In genomic region chr14:64910847-64911495, GRCh38 we compare ENCODE assay signal across 9 cellular contexts. TPM values are rescaled to one million over a fixed set of nuclear protein-coding genes. Genes with fewer than 3 reads are reported as not detected.
DNase-seq lines count a peak whose midpoint lies in the region; ATAC-seq and TF ChIP-seq lines count a peak whose summit lies in the region.
"Had no signal": no experiment of that assay in that cellular context is flagged by ENCODE, and none has a peak within 500 bp of the region (broad histone marks: within the 10 kb centered on the region; RNA-seq: fewer than 3 reads in every experiment).

No MANE protein-coding gene starts in this region.

- no peaks in the 10 kb centered on the region; a peak in 1 of 7 replicates for H3K36me3 Mint-ChIP-seq in H9 (ENCODE audit: insufficient read depth in 1 of 3, low read depth in 3 of 3)
- H3K36me3 Mint-ChIP-seq in activated CD4-positive, alpha-beta T cell treated with anti-CD3 and anti-CD28 coated beads for 36 hours (ENCODE audit: low read depth) = peaks cover 10% of the 10 kb centered on the region

- H2BK12ac ChIP-seq in H9 (ENCODE audit: insufficient read length, low read depth, low read length) = no peak overlapping the region

- TF ChIP-seq EP300 in gastroesophageal sphincter (IDR thresholded peaks at IDR 0.05) = no peak

- no peak overlapping the region for H3K4ac ChIP-seq in H9 (ENCODE audit: low read depth, low read length)

- no peak overlapping the region for H3K23ac ChIP-seq in H9 (ENCODE audit: insufficient read length, low read depth, low read length)

- H2BK15ac ChIP-seq in H9 (ENCODE audit: low read depth, low read length) = no peak overlapping the region

- no peak overlapping the region for H2BK120ac ChIP-seq in H9 (ENCODE audit: low read depth, low read length, poor library complexity, severe bottlenecking)

- H3K27ac ChIP-seq in H9 (ENCODE audit: insufficient read length, low read depth, low read length) (no peak overlapping the region), gastroesophageal sphincter (no peak overlapping the region)

- H2BK5ac ChIP-seq in H9 (ENCODE audit: insufficient read length, low read length) = no peak overlapping the region

- peaks cover 6% of the 10 kb centered on the region; the same call in 1 of the 2 replicates for H3K79me2 ChIP-seq in H9 (ENCODE audit: insufficient read depth, low read length)

- H2BK20ac ChIP-seq in H9 (ENCODE audit: low read depth, low read length, poor library complexity, severe bottlenecking) = no peak overlapping the region

- H2AFZ ChIP-seq in H9 (ENCODE audit: low read length) = no peak overlapping the region

- H4K20me1 ChIP-seq in H9 (ENCODE audit: control insufficient read depth, insufficient read depth, insufficient read length) = no peaks in the 10 kb centered on the region

- no peak overlapping the region for H4K5ac ChIP-seq in H9 (ENCODE audit: insufficient read length, low read depth, low read length)

- no peaks in the 10 kb centered on the region for H3K27me3 Mint-ChIP-seq in H9 (ENCODE audit: low read depth)
- H3K27me3 Mint-ChIP-seq in activated CD4-positive, alpha-beta T cell treated with anti-CD3 and anti-CD28 coated beads for 36 hours = peaks cover 2% of the 10 kb centered on the region

- H3K4me1 Mint-ChIP-seq in H9 = peaks cover 11 to 12% of the 10 kb centered on the region in 2 experiments
- H3K4me1 Mint-ChIP-seq in activated CD4-positive, alpha-beta T cell treated with anti-CD3 and anti-CD28 coated beads for 36 hours = peaks cover 17% of the 10 kb centered on the region

- H3K9ac ChIP-seq in H9 (ENCODE audit: extremely low read depth, insufficient read length, low read length) = no peak overlapping the region

- no peak overlapping the region for H3T11ph ChIP-seq in H9 (ENCODE audit: low read length)

- no peak overlapping the region for H3K18ac ChIP-seq in H9 (ENCODE audit: insufficient read length, low read depth, low read length)

- H3K14ac ChIP-seq in H9 (ENCODE audit: insufficient read depth, low read length) = no peak overlapping the region

- H3K27ac Mint-ChIP-seq in H9 = no peak overlapping the region
- no peak overlapping the region for H3K27ac Mint-ChIP-seq in activated CD4-positive, alpha-beta T cell treated with anti-CD3 and anti-CD28 coated beads for 36 hours
- H3K27ac Mint-ChIP-seq: activated naive CD8-positive, alpha-beta T cell treated with anti-CD3 and anti-CD28 coated beads, Interleukin-2, amount 10 ng/mL, durations not matched to agents 7 days and 5 days had no signal

- ATAC-seq in gastroesophageal sphincter = no peak
- no peak for ATAC-seq in HG03565 (IDR thresholded peaks at IDR 0.05; ENCODE audit: unreplicated experiment)
- ATAC-seq in GM19023 (IDR thresholded peaks at IDR 0.05; ENCODE audit: unreplicated experiment) = no peak
- ATAC-seq in activated CD4-positive, alpha-beta T cell treated with anti-CD3 and anti-CD28 coated beads for 36 hours = no peak

- CTCF ChIA-PET in activated CD4-positive, alpha-beta T cell treated with anti-CD3 and anti-CD28 coated beads for 36 hours (lab: Charles Lee) = interaction anchor here (0.6 to 1.6 kb wide), 7 partner anchors 15 to 1217 kb away, joined by 3 to 7 read pairs (median 4); partner anchors contain the start of gene FNTB

- H3K36me3 ChIP-seq in gastroesophageal sphincter = no peaks in the 10 kb centered on the region

- H3K4me1 ChIP-seq in H9 (ENCODE audit: insufficient read depth, low read length) = 0 out of 2 replicates have a peak, but pooled peaks cover 3% of the 10 kb centered on the region
- peaks cover 6 to 16% (median 9%) of the 10 kb centered on the region in 3 donors for H3K4me1 ChIP-seq in gastroesophageal sphincter

- no peak overlapping the region for H3K56ac ChIP-seq in H9 (ENCODE audit: insufficient read length, low read depth, low read length)

- H3K4me3 Mint-ChIP-seq in H9 = no peak overlapping the region
- no peak overlapping the region for H3K4me3 Mint-ChIP-seq in activated CD4-positive, alpha-beta T cell treated with anti-CD3 and anti-CD28 coated beads for 36 hours
- H3K4me3 Mint-ChIP-seq: activated naive CD8-positive, alpha-beta T cell treated with anti-CD3 and anti-CD28 coated beads, Interleukin-2, amount 10 ng/mL, durations not matched to agents 7 days and 5 days had no signal

- H3K4me2 ChIP-seq in H9 (ENCODE audit: insufficient read depth, insufficient read length, low read length) = no peak overlapping the region

- peaks cover 4% of the 10 kb centered on the region for H3K79me1 ChIP-seq in H9 (ENCODE audit: insufficient read depth, low read depth, low read length, poor library complexity, severe bottlenecking)

- H4K8ac ChIP-seq in H9 (replicated peaks; ENCODE audit: insufficient read length, low read depth, low read length) = no peak overlapping the region

- peaks cover 6% of the 10 kb centered on the region for H3K23me2 ChIP-seq in H9 (ENCODE audit: insufficient read length, low read depth, low read length, poor library complexity, severe bottlenecking)

- WGBS in H9 (ENCODE audit: extremely low coverage, insufficient read length, low lambda C conversion rate) = no CpG with 5 or more reads among the region's 3 CpGs
- WGBS in gastroesophageal sphincter (ENCODE audit: low coverage in 1 of 2), 2 donors = 15 to 17% methylated on average over 2 of the region's 3 CpGs

- intact Hi-C loops in activated CD4-positive, alpha-beta T cell treated with anti-CD3 and anti-CD28 coated beads for 36 hours (cut with DNase I, micrococcal nuclease) = loop anchor here in 1 of 2 experiments (10.0 kb wide), 1 partner anchor 1266 kb away; the partner anchor contains the start of gene WDR89

- H3K9me3 Mint-ChIP-seq in H9 = no peaks in the 10 kb centered on the region; a peak in 1 of 5 replicates
- H3K9me3 Mint-ChIP-seq in activated CD4-positive, alpha-beta T cell treated with anti-CD3 and anti-CD28 coated beads for 36 hours (ENCODE audit: low read depth) = no peaks in the 10 kb centered on the region
- H3K9me3 Mint-ChIP-seq: activated naive CD8-positive, alpha-beta T cell treated with anti-CD3 and anti-CD28 coated beads, Interleukin-2, amount 10 ng/mL, durations not matched to agents 7 days and 5 days had no signal

- TF ChIP-seq POLR2A in gastroesophageal sphincter (IDR thresholded peaks at IDR 0.05) = no peak

- H3K4me3 ChIP-seq in gastroesophageal sphincter = no peak overlapping the region

- POLR2A ChIA-PET in activated CD4-positive, alpha-beta T cell treated with anti-CD3 and anti-CD28 coated beads for 36 hours (lab: Charles Lee) = interaction anchor here (0.7 kb wide), 1 partner anchor 11 kb away, joined by 3 read pairs; no protein-coding TSS in a partner anchor

- peak; percentile 81 for TF ChIP-seq CTCF in H9 (conservative IDR thresholded peaks at IDR 0.05)
- peak; percentile 11 to 51 (median 32) for TF ChIP-seq CTCF in gastroesophageal sphincter (IDR thresholded peaks at IDR 0.05)

- H3K9me3 ChIP-seq in H9 (ENCODE audit: control insufficient read depth, low read depth, low read length) (no peaks in the 10 kb centered on the region), gastroesophageal sphincter (no peaks in the 10 kb centered on the region)

- no peak overlapping the region for H2AK5ac ChIP-seq in H9 (ENCODE audit: insufficient read length, low read length)

- H3K27me3 ChIP-seq in H9 (ENCODE audit: insufficient read depth, low read length) (no peaks in the 10 kb centered on the region), gastroesophageal sphincter (peaks cover 29% of the 10 kb centered on the region)

- no peak overlapping the region for H4K91ac ChIP-seq in H9 (ENCODE audit: insufficient read length, low read depth, low read length)

- DNase-seq in AG08395 (ENCODE audit: low spot score) (peak; percentile 18), H9 (no peak), SHP77 (lab: John Stamatoyannopoulos, UW) (peak; percentile 39 to 53), NOMO-1 (lab: John Stamatoyannopoulos, UW; ENCODE audit: unreplicated experiment in 2 of 2) (no peak)
- no peak for DNase-seq in activated CD4-positive, alpha-beta T cell treated with anti-CD3 and anti-CD28 coated beads for 36 hours
- DNase-seq: activated naive CD8-positive, alpha-beta T cell treated with anti-CD3 and anti-CD28 coated beads, Interleukin-2, amount 10 ng/mL, durations not matched to agents 7 days and 5 days had no signal

RNA-seq across cellular contexts. Expression of gene CHURC1, which starts 3.3 kb away (rescaled TPM):
- total RNA-seq in H9 (2021) = 49.5 and 58.7 TPM in 2 replicates
- 100 to 1,000 TPM in 3 of 4 donors, 10 to 100 TPM in 1; 88.0 to 183 (median 114) TPM for total RNA-seq in gastroesophageal sphincter
- 10 to 100 TPM; 37.6 to 66.1 TPM for total RNA-seq in activated CD4-positive, alpha-beta T cell treated with anti-CD3 and anti-CD28 coated beads for 36 hours

RNA-seq across cellular contexts. Expression of gene SPTB, which starts 31.3 kb away (rescaled TPM):
- total RNA-seq in H9 (2021) (2.3 and 3.1 TPM in 2 replicates), gastroesophageal sphincter (1 to 10 TPM in 2 of 4 donors, under 1 TPM in 2; 0.62 to 3.1 (median 1.0) TPM)
- under 1 TPM; 0.32 to 0.60 TPM for total RNA-seq in activated CD4-positive, alpha-beta T cell treated with anti-CD3 and anti-CD28 coated beads for 36 hours
- total RNA-seq: activated naive CD8-positive, alpha-beta T cell treated with anti-CD3 and anti-CD28 coated beads, Interleukin-2, amount 10 ng/mL, durations not matched to agents 7 days and 5 days had no signal

RNA-seq across cellular contexts. Expression of gene GPX2, which starts 31.6 kb away (rescaled TPM):
- total RNA-seq in H9 (2021) (0.79 TPM in 1 of 2 replicates, not detected in the other), gastroesophageal sphincter (10 to 100 TPM in 1 of 4 donors, 1 to 10 TPM in 1, under 1 TPM in 1, not detected in 1; 0.93 to 10.6 (median 1.4) TPM)
- not detected for total RNA-seq in activated CD4-positive, alpha-beta T cell treated with anti-CD3 and anti-CD28 coated beads for 36 hours
- total RNA-seq: activated naive CD8-positive, alpha-beta T cell treated with anti-CD3 and anti-CD28 coated beads, Interleukin-2, amount 10 ng/mL, durations not matched to agents 7 days and 5 days had no signal

Comparison
In these comparisons a context has a peak if more than half of its experiments do, and no peak if none do; other contexts are left out.
1. DNase-seq: peak in AG08395 (single experiment) and SHP77 (2 of 2); none in H9 (single experiment), activated CD4-positive, alpha-beta T cell treated with anti-CD3 and anti-CD28 coated beads for 36 hours (single experiment) and NOMO-1 (0 of 2).